Comparison of ENCODE assay signal across 1 cellular context in genomic region chr15:99014803-99015676, GRCh38.
TF ChIP-seq lines count a peak whose summit lies in the region.

No MANE protein-coding gene starts in this region.

TF ChIP-seq in HepG2, 621 proteins besides CTCF, POLR2A, EP300 and RAD21 (continued from another document and continues in another):
- TF ChIP-seq ZBTB39 (CRISPR knock-in tag; IDR thresholded peaks at IDR 0.05) (no peak), TBL1XR1 (IDR thresholded peaks at IDR 0.05; ENCODE audit: borderline replicate concordance, low read length, partially characterized antibody) (no peak), ATF3 (CRISPR knock-in tag; IDR thresholded peaks at IDR 0.05) (no peak), ZNF615 (CRISPR knock-in tag; IDR thresholded peaks at IDR 0.05; ENCODE audit: borderline replicate concordance) (no peak), CAMTA2 (CRISPR knock-in tag; IDR thresholded peaks at IDR 0.05; ENCODE audit: borderline replicate concordance) (no peak), NRL (CRISPR knock-in tag; IDR thresholded peaks at IDR 0.05; ENCODE audit: borderline replicate concordance) (no peak), DNMT1 (CRISPR knock-in tag; IDR thresholded peaks at IDR 0.05) (0 out of 2 replicates have a peak, but pooled peaks have one; percentile 35), MIXL1 (CRISPR knock-in tag; IDR thresholded peaks at IDR 0.05) (no peak), ESRRA (CRISPR knock-in tag; IDR thresholded peaks at IDR 0.05; ENCODE audit: low read depth) (no peak), ZNF496 (CRISPR knock-in tag; IDR thresholded peaks at IDR 0.05; ENCODE audit: insufficient replicate concordance) (no peak), XRCC5 (optimal IDR thresholded peaks at IDR 0.05; ENCODE audit: low read length) (no peak), ZNF362 (CRISPR knock-in tag; IDR thresholded peaks at IDR 0.05; ENCODE audit: borderline replicate concordance) (no peak), YEATS4 (CRISPR knock-in tag; IDR thresholded peaks at IDR 0.05; ENCODE audit: borderline replicate concordance) (no peak), GMEB1 (CRISPR knock-in tag; IDR thresholded peaks at IDR 0.05; ENCODE audit: borderline replicate concordance) (no peak), RNF2 (conservative IDR thresholded peaks at IDR 0.05; ENCODE audit: low read depth) (peak; percentile 75; the same call in 1 of the 2 replicates), ZNF333 (CRISPR knock-in tag; IDR thresholded peaks at IDR 0.05; ENCODE audit: borderline replicate concordance) (no peak), NFKB2 (CRISPR knock-in tag; IDR thresholded peaks at IDR 0.05; ENCODE audit: borderline replicate concordance) (no peak), ZSCAN12 (CRISPR knock-in tag; IDR thresholded peaks at IDR 0.05) (no peak), SIN3A (IDR thresholded peaks at IDR 0.05; ENCODE audit: borderline replicate concordance, low read depth, low read length) (no peak), GATAD1 (CRISPR knock-in tag; IDR thresholded peaks at IDR 0.05) (no peak), ZNF597 (CRISPR knock-in tag; IDR thresholded peaks at IDR 0.05) (no peak), ZNF292 (CRISPR knock-in tag; IDR thresholded peaks at IDR 0.05; ENCODE audit: borderline replicate concordance, low read depth) (no peak), CREM (IDR thresholded peaks at IDR 0.05) (no peak), CREM (CRISPR knock-in tag; IDR thresholded peaks at IDR 0.05) (no peak), HIVEP1 (CRISPR knock-in tag; IDR thresholded peaks at IDR 0.05) (no peak), ZBTB37 (CRISPR knock-in tag; IDR thresholded peaks at IDR 0.05) (no peak), FOXO1 (CRISPR knock-in tag; IDR thresholded peaks at IDR 0.05) (no peak), RELA (CRISPR knock-in tag; IDR thresholded peaks at IDR 0.05) (no peak), ZNF263 (CRISPR knock-in tag; IDR thresholded peaks at IDR 0.05) (peak; percentile 78), TCF12 (IDR thresholded peaks at IDR 0.05) (no peak), TCF12 (CRISPR knock-in tag; IDR thresholded peaks at IDR 0.05) (0 out of 2 replicates have a peak, but pooled peaks have one; percentile 33), HDAC1 (CRISPR knock-in tag; IDR thresholded peaks at IDR 0.05) (peak; percentile 53), DMAP1 (CRISPR knock-in tag; IDR thresholded peaks at IDR 0.05) (no peak), ZNF468 (CRISPR knock-in tag; IDR thresholded peaks at IDR 0.05) (no peak), ZNF570 (CRISPR knock-in tag; IDR thresholded peaks at IDR 0.05; ENCODE audit: borderline replicate concordance) (no peak), MTERF4 (CRISPR knock-in tag; IDR thresholded peaks at IDR 0.05) (no peak), SAP130 (CRISPR knock-in tag; IDR thresholded peaks at IDR 0.05; ENCODE audit: low read depth) (no peak), MTA3 (CRISPR knock-in tag; IDR thresholded peaks at IDR 0.05) (no peak), KMT2A (CRISPR knock-in tag; IDR thresholded peaks at IDR 0.05) (no peak)
- TF ChIP-seq, protein P1, sequence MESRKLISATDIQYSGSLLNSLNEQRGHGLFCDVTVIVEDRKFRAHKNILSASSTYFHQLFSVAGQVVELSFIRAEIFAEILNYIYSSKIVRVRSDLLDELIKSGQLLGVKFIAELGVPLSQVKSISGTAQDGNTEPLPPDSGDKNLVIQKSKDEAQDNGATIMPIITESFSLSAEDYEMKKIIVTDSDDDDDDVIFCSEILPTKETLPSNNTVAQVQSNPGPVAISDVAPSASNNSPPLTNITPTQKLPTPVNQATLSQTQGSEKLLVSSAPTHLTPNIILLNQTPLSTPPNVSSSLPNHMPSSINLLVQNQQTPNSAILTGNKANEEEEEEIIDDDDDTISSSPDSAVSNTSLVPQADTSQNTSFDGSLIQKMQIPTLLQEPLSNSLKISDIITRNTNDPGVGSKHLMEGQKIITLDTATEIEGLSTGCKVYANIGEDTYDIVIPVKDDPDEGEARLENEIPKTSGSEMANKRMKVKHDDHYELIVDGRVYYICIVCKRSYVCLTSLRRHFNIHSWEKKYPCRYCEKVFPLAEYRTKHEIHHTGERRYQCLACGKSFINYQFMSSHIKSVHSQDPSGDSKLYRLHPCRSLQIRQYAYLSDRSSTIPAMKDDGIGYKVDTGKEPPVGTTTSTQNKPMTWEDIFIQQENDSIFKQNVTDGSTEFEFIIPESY (CRISPR knock-in tag; IDR thresholded peaks at IDR 0.05) = no peak
- TF ChIP-seq, protein P2, sequence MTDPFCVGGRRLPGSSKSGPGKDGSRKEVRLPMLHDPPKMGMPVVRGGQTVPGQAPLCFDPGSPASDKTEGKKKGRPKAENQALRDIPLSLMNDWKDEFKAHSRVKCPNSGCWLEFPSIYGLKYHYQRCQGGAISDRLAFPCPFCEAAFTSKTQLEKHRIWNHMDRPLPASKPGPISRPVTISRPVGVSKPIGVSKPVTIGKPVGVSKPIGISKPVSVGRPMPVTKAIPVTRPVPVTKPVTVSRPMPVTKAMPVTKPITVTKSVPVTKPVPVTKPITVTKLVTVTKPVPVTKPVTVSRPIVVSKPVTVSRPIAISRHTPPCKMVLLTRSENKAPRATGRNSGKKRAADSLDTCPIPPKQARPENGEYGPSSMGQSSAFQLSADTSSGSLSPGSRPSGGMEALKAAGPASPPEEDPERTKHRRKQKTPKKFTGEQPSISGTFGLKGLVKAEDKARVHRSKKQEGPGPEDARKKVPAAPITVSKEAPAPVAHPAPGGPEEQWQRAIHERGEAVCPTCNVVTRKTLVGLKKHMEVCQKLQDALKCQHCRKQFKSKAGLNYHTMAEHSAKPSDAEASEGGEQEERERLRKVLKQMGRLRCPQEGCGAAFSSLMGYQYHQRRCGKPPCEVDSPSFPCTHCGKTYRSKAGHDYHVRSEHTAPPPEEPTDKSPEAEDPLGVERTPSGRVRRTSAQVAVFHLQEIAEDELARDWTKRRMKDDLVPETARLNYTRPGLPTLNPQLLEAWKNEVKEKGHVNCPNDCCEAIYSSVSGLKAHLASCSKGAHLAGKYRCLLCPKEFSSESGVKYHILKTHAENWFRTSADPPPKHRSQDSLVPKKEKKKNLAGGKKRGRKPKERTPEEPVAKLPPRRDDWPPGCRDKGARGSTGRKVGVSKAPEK (CRISPR knock-in tag; IDR thresholded peaks at IDR 0.05; ENCODE audit: borderline replicate concordance) = no peak
- TF ChIP-seq, protein P3, sequence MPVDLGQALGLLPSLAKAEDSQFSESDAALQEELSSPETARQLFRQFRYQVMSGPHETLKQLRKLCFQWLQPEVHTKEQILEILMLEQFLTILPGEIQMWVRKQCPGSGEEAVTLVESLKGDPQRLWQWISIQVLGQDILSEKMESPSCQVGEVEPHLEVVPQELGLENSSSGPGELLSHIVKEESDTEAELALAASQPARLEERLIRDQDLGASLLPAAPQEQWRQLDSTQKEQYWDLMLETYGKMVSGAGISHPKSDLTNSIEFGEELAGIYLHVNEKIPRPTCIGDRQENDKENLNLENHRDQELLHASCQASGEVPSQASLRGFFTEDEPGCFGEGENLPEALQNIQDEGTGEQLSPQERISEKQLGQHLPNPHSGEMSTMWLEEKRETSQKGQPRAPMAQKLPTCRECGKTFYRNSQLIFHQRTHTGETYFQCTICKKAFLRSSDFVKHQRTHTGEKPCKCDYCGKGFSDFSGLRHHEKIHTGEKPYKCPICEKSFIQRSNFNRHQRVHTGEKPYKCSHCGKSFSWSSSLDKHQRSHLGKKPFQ (CRISPR knock-in tag; IDR thresholded peaks at IDR 0.05; ENCODE audit: insufficient replicate concordance) = no peak
- TF ChIP-seq, protein P4, sequence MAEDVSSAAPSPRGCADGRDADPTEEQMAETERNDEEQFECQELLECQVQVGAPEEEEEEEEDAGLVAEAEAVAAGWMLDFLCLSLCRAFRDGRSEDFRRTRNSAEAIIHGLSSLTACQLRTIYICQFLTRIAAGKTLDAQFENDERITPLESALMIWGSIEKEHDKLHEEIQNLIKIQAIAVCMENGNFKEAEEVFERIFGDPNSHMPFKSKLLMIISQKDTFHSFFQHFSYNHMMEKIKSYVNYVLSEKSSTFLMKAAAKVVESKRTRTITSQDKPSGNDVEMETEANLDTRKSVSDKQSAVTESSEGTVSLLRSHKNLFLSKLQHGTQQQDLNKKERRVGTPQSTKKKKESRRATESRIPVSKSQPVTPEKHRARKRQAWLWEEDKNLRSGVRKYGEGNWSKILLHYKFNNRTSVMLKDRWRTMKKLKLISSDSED (CRISPR knock-in tag; IDR thresholded peaks at IDR 0.05) = no peak
